8 cellular contexts compared by ENCODE assay signal in the genomic region with DNA sequence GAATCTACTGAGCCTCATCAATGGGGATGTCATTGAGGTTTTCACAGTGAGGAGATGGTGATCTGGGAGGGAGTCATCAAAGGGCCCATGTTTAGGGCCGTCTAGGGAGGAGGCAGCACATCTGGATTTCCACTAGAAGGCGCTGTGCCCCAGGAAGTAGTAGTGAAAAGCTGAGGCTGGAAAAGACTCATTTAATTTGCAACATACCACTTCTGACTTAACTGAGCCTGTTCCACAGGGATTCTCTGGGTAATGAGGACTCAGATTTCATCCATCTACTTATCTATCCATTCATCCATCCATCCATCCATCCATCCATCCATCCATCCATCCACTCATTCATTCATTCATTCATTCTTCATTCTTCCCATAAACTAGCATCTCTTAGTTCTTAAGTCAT. TPM values are rescaled to one million over a fixed set of nuclear protein-coding genes. Genes with fewer than 3 reads are reported as not detected.
A peak's percentile ranks its signal among the peaks of the same experiment; 100 is the strongest.
DNase-seq lines count a peak whose midpoint lies in the region; ATAC-seq and TF ChIP-seq lines count a peak whose summit lies in the region.
"Had no signal": no experiment of that assay in that cellular context is flagged by ENCODE, and none has a peak within 500 bp of the region (broad histone marks: within the 10 kb centered on the region; RNA-seq: fewer than 3 reads in every experiment).

No MANE protein-coding gene starts in this region.

- no peaks in the 10 kb centered on the region for H3K36me3 Mint-ChIP-seq in activated naive CD8-positive, alpha-beta T cell treated with anti-CD3 and anti-CD28 coated beads, Interleukin-2, amount 10 ng/mL, durations not matched to agents 7 days and 5 days

- peak; percentile 89 for TF ChIP-seq CTCF in GM06990 (IDR thresholded peaks at IDR 0.05; ENCODE audit: insufficient read depth, low read length, poor library complexity, severe bottlenecking)

- POLR2A ChIA-PET in activated naive CD8-positive, alpha-beta T cell treated with anti-CD3 and anti-CD28 coated beads, Interleukin-2, amount 10 ng/mL, durations not matched to agents 7 days and 5 days (lab: Charles Lee): interaction anchor here (1.3 to 1.6 kb wide), 3 partner anchors 38 to 197 kb away, joined by 5 to 9 read pairs (median 6); a partner anchor contains a TSS

- H3K4me3 ChIP-seq in GM06990 (replicated peaks; ENCODE audit: low read depth, low read length): no peak overlapping the region

- H3K27me3 Mint-ChIP-seq in activated naive CD8-positive, alpha-beta T cell treated with anti-CD3 and anti-CD28 coated beads, Interleukin-2, amount 10 ng/mL, durations not matched to agents 7 days and 5 days: peaks cover 14% of the 10 kb centered on the region

- ATAC-seq in activated naive CD8-positive, alpha-beta T cell treated with anti-CD3 and anti-CD28 coated beads, Interleukin-2, amount 10 ng/mL, durations not matched to agents 7 days and 5 days (ENCODE audit: low read depth): peak; percentile 24
- ATAC-seq in HG03520 (IDR thresholded peaks at IDR 0.05; ENCODE audit: unreplicated experiment): no peak

- H3K27ac Mint-ChIP-seq in activated naive CD8-positive, alpha-beta T cell treated with anti-CD3 and anti-CD28 coated beads, Interleukin-2, amount 10 ng/mL, durations not matched to agents 7 days and 5 days: no peak overlapping the region

- DNase-seq in GM06990 (ENCODE audit: extremely low read depth, insufficient read length) (no peak), LHCN-M2 (ENCODE audit: low read depth) (peak; percentile 66), SHP77 (lab: John Stamatoyannopoulos, UW) (peak; percentile 34 to 52), hippocampal formation (lab: John Stamatoyannopoulos, UW) (peak; percentile 36 to 53)
- DNase-seq in activated naive CD8-positive, alpha-beta T cell treated with anti-CD3 and anti-CD28 coated beads, Interleukin-2, amount 10 ng/mL, durations not matched to agents 7 days and 5 days: peak; percentile 59
- peak; percentile 12 to 31 for DNase-seq in stimulated activated CD4-positive, alpha-beta T cell treated with anti-CD3 and anti-CD28 coated beads, Interleukin-1b, Interleukin-23, amount 100 ng/mL, for 4 hours (ENCODE audit: low read depth in 2 of 2)

- peaks cover 9% of the 10 kb centered on the region for H3K4me1 Mint-ChIP-seq in activated naive CD8-positive, alpha-beta T cell treated with anti-CD3 and anti-CD28 coated beads, Interleukin-2, amount 10 ng/mL, durations not matched to agents 7 days and 5 days
- H3K4me1 Mint-ChIP-seq: central memory CD8-positive, alpha-beta T cell had no signal

- H3K27me3 ChIP-seq in GM06990 (replicated peaks; ENCODE audit: control insufficient read depth, insufficient read depth, low read length): no peaks in the 10 kb centered on the region

- no peaks in the 10 kb centered on the region for H3K36me3 ChIP-seq in GM06990 (ENCODE audit: control insufficient read depth, insufficient read depth, low read length)

- H3K9me3 Mint-ChIP-seq in activated naive CD8-positive, alpha-beta T cell treated with anti-CD3 and anti-CD28 coated beads, Interleukin-2, amount 10 ng/mL, durations not matched to agents 7 days and 5 days: no peaks in the 10 kb centered on the region
- H3K9me3 Mint-ChIP-seq: central memory CD8-positive, alpha-beta T cell had no signal

- H3K4me3 Mint-ChIP-seq in activated naive CD8-positive, alpha-beta T cell treated with anti-CD3 and anti-CD28 coated beads, Interleukin-2, amount 10 ng/mL, durations not matched to agents 7 days and 5 days: no peak overlapping the region
- H3K4me3 Mint-ChIP-seq: central memory CD8-positive, alpha-beta T cell had no signal

RNA-seq across cellular contexts. Expression of a gene that starts 17.4 kb away (rescaled TPM):
- total RNA-seq in LHCN-M2 (2014; rRNA removed): 8.8 and 14.2 TPM in 2 replicates
- 10.1 TPM for polyA plus RNA-seq in LHCN-M2 (2012)
- 1 to 10 TPM; 2.1 to 2.3 TPM for total RNA-seq in activated naive CD8-positive, alpha-beta T cell treated with anti-CD3 and anti-CD28 coated beads, Interleukin-2, amount 10 ng/mL, durations not matched to agents 7 days and 5 days

RNA-seq across cellular contexts. Expression of a gene that starts 46.8 kb away (rescaled TPM):
- total RNA-seq in LHCN-M2 (2014; rRNA removed): not detected in 2 replicates
- polyA plus RNA-seq in LHCN-M2 (2012): 0.04 TPM
- total RNA-seq in activated naive CD8-positive, alpha-beta T cell treated with anti-CD3 and anti-CD28 coated beads, Interleukin-2, amount 10 ng/mL, durations not matched to agents 7 days and 5 days: not detected
